Comparison of ENCODE assay signal across 20 cellular contexts in the genomic region with DNA sequence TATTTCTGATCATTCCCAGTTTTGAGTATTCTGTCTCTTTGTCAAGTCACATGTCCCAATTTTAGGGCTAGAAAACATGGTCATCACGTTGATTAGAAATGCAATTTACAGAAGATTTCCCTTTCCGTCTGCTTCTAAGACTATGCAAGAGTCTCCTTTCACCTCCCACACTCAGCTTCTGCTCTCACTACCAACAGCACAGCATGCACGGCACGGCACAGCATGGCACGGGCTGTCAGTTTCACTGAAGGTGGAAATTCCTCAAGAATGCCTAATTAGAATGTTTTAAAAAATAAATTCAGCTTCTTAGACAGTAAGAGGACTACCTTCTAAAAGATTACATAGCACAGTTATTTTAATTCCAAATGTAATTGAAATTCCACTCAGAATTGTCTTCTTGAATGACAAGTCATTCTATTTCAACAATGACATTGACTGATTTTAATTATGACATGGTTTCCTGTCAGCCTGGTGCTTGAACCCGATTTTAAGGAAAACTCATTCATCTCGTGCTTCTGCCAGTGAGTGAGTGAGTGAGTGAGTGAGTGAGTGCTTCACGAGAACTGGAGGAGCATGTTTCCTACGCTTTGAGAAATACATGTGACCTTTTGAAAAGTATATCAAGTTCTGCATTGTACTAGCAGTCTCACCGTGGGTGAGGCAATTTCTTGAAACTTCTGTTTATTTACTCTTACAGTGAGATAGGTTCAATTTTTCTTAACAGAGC.
"Had no signal": no experiment of that assay in that cellular context is flagged by ENCODE, and none has a peak within 500 bp of the region (broad histone marks: within the 10 kb centered on the region; RNA-seq: fewer than 3 reads in every experiment).

No MANE protein-coding gene starts in this region.

- H3K4me3 ChIP-seq: coronary artery, heart right ventricle, thyroid gland, uterus had no signal

- H3K27me3 Mint-ChIP-seq: activated CD4-positive, alpha-beta T cell treated with anti-CD3 and anti-CD28 coated beads, Interleukin-2, amount 10 ng/mL, durations not matched to agents 24 days and 14 days; activated naive CD8-positive, alpha-beta T cell treated with anti-CD3 and anti-CD28 coated beads, Interleukin-2, amount 10 ng/mL, durations not matched to agents 7 days and 5 days had no signal

- H3K27ac Mint-ChIP-seq: activated B cell treated with CpG ODN at 0.5 μM for 24 hours; activated CD4-positive, alpha-beta T cell treated with anti-CD3 and anti-CD28 coated beads, Interleukin-2, amount 10 ng/mL, durations not matched to agents 24 days and 14 days; activated CD8-positive, alpha-beta T cell treated with anti-CD3 and anti-CD28 coated beads for 36 hours; activated naive CD8-positive, alpha-beta T cell treated with anti-CD3 and anti-CD28 coated beads, Interleukin-2, amount 10 ng/mL, durations not matched to agents 7 days and 5 days; activated T-cell treated with anti-CD3 and anti-CD28 coated beads, Interleukin-2, amount 50 U/mL, for 24 hours; activated T-helper 2 cell treated with anti-CD3 and anti-CD28 coated beads, Interferon-gamma antibody, Interleukin-2, Interleukin-4, amounts not matched to agents 10 μg/mL and 5 μg/mL and 100 μg/mL, durations not matched to agents 14 hours and 24 hours and 36 hours; natural killer cell; T-helper 2 cell treated with Interferon-gamma antibody and Interleukin-4, amounts not matched to agents 5 μg/mL and 100 μg/mL, for 36 hours had no signal

- FAIRE-seq: endometrium had no signal

- H3K4me1 Mint-ChIP-seq: activated B cell treated with CpG ODN at 0.5 μM for 24 hours; activated CD4-positive, alpha-beta T cell treated with anti-CD3 and anti-CD28 coated beads, Interleukin-2, amount 10 ng/mL, durations not matched to agents 24 days and 14 days; activated naive CD8-positive, alpha-beta T cell treated with anti-CD3 and anti-CD28 coated beads, Interleukin-2, amount 10 ng/mL, durations not matched to agents 7 days and 5 days had no signal

- DNase-seq: activated B cell treated with CpG ODN at 0.5 μM for 24 hours; activated CD4-positive, alpha-beta T cell treated with anti-CD3 and anti-CD28 coated beads, Interleukin-2, amount 10 ng/mL, durations not matched to agents 24 days and 14 days; activated CD8-positive, alpha-beta T cell treated with anti-CD3 and anti-CD28 coated beads for 36 hours; activated naive CD4-positive, alpha-beta T cell treated with Interleukin-2 at 50 U/mL for 16 hours; activated naive CD8-positive, alpha-beta T cell treated with anti-CD3 and anti-CD28 coated beads, Interleukin-2, amount 10 ng/mL, durations not matched to agents 7 days and 5 days; activated T-cell treated with anti-CD3 and anti-CD28 coated beads, Interleukin-2, amount 50 U/mL, for 24 hours; brain microvascular endothelial cell; central memory CD4-positive, alpha-beta T cell; heart right ventricle; mesendoderm; natural killer cell; retina; stimulated activated CD8-positive, alpha-beta memory T cell treated with anti-CD3 and anti-CD28 coated beads, Interleukin-4, amount 100 ng/mL, for 48 hours; stimulated activated naive CD4-positive, alpha-beta T cell; uterus had no signal

- H3K4me3 Mint-ChIP-seq: activated B cell treated with CpG ODN at 0.5 μM for 24 hours; activated CD4-positive, alpha-beta T cell treated with anti-CD3 and anti-CD28 coated beads, Interleukin-2, amount 10 ng/mL, durations not matched to agents 24 days and 14 days; activated CD8-positive, alpha-beta T cell treated with anti-CD3 and anti-CD28 coated beads for 36 hours; activated naive CD8-positive, alpha-beta T cell treated with anti-CD3 and anti-CD28 coated beads, Interleukin-2, amount 10 ng/mL, durations not matched to agents 7 days and 5 days; activated T-cell treated with anti-CD3 and anti-CD28 coated beads, Interleukin-2, amount 50 U/mL, for 24 hours; natural killer cell; T-helper 2 cell treated with Interferon-gamma antibody and Interleukin-4, amounts not matched to agents 5 μg/mL and 100 μg/mL, for 36 hours had no signal

- H3K9me3 Mint-ChIP-seq: activated B cell treated with CpG ODN at 0.5 μM for 24 hours; activated CD4-positive, alpha-beta T cell treated with anti-CD3 and anti-CD28 coated beads, Interleukin-2, amount 10 ng/mL, durations not matched to agents 24 days and 14 days; activated CD8-positive, alpha-beta T cell treated with anti-CD3 and anti-CD28 coated beads for 36 hours; activated naive CD8-positive, alpha-beta T cell treated with anti-CD3 and anti-CD28 coated beads, Interleukin-2, amount 10 ng/mL, durations not matched to agents 7 days and 5 days; activated T-cell treated with anti-CD3 and anti-CD28 coated beads, Interleukin-2, amount 50 U/mL, for 24 hours; activated T-helper 2 cell treated with anti-CD3 and anti-CD28 coated beads, Interferon-gamma antibody, Interleukin-2, Interleukin-4, amounts not matched to agents 10 μg/mL and 5 μg/mL and 100 μg/mL, durations not matched to agents 14 hours and 24 hours and 36 hours; natural killer cell; T-helper 2 cell treated with Interferon-gamma antibody and Interleukin-4, amounts not matched to agents 5 μg/mL and 100 μg/mL, for 36 hours had no signal

- H3K36me3 Mint-ChIP-seq: activated naive CD8-positive, alpha-beta T cell treated with anti-CD3 and anti-CD28 coated beads, Interleukin-2, amount 10 ng/mL, durations not matched to agents 7 days and 5 days; natural killer cell had no signal
